Comparison of ENCODE assay signal across 8 cellular contexts in genomic region chr14:21241218-21241819, GRCh38. TPM values are rescaled to one million over a fixed set of nuclear protein-coding genes. Genes with fewer than 3 reads are reported as not detected.
DNase-seq lines count a peak whose midpoint lies in the region; ATAC-seq, FAIRE-seq and TF ChIP-seq lines count a peak whose summit lies in the region.

No MANE protein-coding gene starts in this region.

- peaks cover 43% of the 10 kb centered on the region for H3F3A ChIP-seq in GM23338 (replicated peaks; ENCODE audit: low read depth)

- no peak for FAIRE-seq in urothelium cell line (lab: Jason Lieb, UNC)

- peaks cover 97% of the 10 kb centered on the region for H4K20me1 ChIP-seq in GM23338 (replicated peaks; ENCODE audit: insufficient read depth)

- peaks cover 79% of the 10 kb centered on the region for H3K36me3 Mint-ChIP-seq in GM23338 (ENCODE audit: low read depth)
- peaks cover 98% of the 10 kb centered on the region for H3K36me3 Mint-ChIP-seq in activated T-helper 17 cell treated with anti-CD3 and anti-CD28 coated beads, Interleukin-2, amount 50 U/mL, for 72 hours (ENCODE audit: low read depth)

- H3K4me1 Mint-ChIP-seq in GM23338: peaks cover 46% of the 10 kb centered on the region
- H3K4me1 Mint-ChIP-seq in activated T-helper 17 cell treated with anti-CD3 and anti-CD28 coated beads, Interleukin-2, amount 50 U/mL, for 72 hours: peaks cover 16% of the 10 kb centered on the region

- H3K79me2 ChIP-seq in GM23338 (replicated peaks; ENCODE audit: insufficient read depth): peaks cover 100% of the 10 kb centered on the region

- 0 out of 2 replicates have a peak overlapping the region, but pooled peaks have one; percentile 46 for H3K27ac ChIP-seq in GM23338 (ENCODE audit: low read depth)
- no peak overlapping the region for H3K27ac ChIP-seq in coronary artery

- H3K27ac Mint-ChIP-seq in GM23338: 0 out of 2 replicates have a peak overlapping the region, but pooled peaks have one; percentile 8
- peak overlapping the region; percentile 12 for H3K27ac Mint-ChIP-seq in activated T-helper 17 cell treated with anti-CD3 and anti-CD28 coated beads, Interleukin-2, amount 50 U/mL, for 72 hours

- no peaks in the 10 kb centered on the region for H3K27me3 ChIP-seq in GM23338 (ENCODE audit: insufficient read depth)

- peaks cover 19% of the 10 kb centered on the region; the same call in 1 of the 2 replicates for H3K4me1 ChIP-seq in GM23338 (ENCODE audit: insufficient read depth)

- H3K4me3 ChIP-seq in GM23338: no peak overlapping the region
- no peak overlapping the region for H3K4me3 ChIP-seq in coronary artery

- H3K27me3 Mint-ChIP-seq in GM23338 (ENCODE audit: insufficient read depth, low read depth, poor library complexity): peaks cover 31% of the 10 kb centered on the region
- no peaks in the 10 kb centered on the region for H3K27me3 Mint-ChIP-seq in activated T-helper 17 cell treated with anti-CD3 and anti-CD28 coated beads, Interleukin-2, amount 50 U/mL, for 72 hours

- H3K9me3 Mint-ChIP-seq in GM23338: no peaks in the 10 kb centered on the region; the same call in 2 of the 3 replicates
- no peaks in the 10 kb centered on the region for H3K9me3 Mint-ChIP-seq in activated T-helper 17 cell treated with anti-CD3 and anti-CD28 coated beads, Interleukin-2, amount 50 U/mL, for 72 hours

- no peak overlapping the region for H2AFZ ChIP-seq in GM23338

- peak; percentile 22 for DNase-seq in AG20443 (ENCODE audit: low spot score)
- DNase-seq in GM23338 (ENCODE audit: low spot score): peak; percentile 39
- peak; percentile 21 for DNase-seq in left kidney (ENCODE audit: low read depth, low spot score)
- DNase-seq in NCI-H2081 (lab: John Stamatoyannopoulos, UW): no peak
- DNase-seq in urothelium cell line (ENCODE audit: low spot score): no peak
- no peak for DNase-seq in coronary artery (ENCODE audit: low spot score)

- H3K9me2 ChIP-seq in GM23338 (ENCODE audit: insufficient read depth): no peaks in the 10 kb centered on the region

- no peak for ATAC-seq in GM23338
- ATAC-seq in activated T-helper 17 cell treated with anti-CD3 and anti-CD28 coated beads, Interleukin-2, amount 50 U/mL, for 72 hours (replicated peaks): no peak
- ATAC-seq in GM21786 (IDR thresholded peaks at IDR 0.05; ENCODE audit: unreplicated experiment): no peak

- no peak overlapping the region for H3K4me3 Mint-ChIP-seq in GM23338
- H3K4me3 Mint-ChIP-seq in activated T-helper 17 cell treated with anti-CD3 and anti-CD28 coated beads, Interleukin-2, amount 50 U/mL, for 72 hours: peak overlapping the region; percentile 9

- peaks cover 41% of the 10 kb centered on the region for H3K36me3 ChIP-seq in GM23338 (ENCODE audit: insufficient read depth)

- TF ChIP-seq CTCF in GM23338 (conservative IDR thresholded peaks at IDR 0.05; ENCODE audit: low read depth in 2 of 2) (peak in 1 of 2 experiments; percentile 64; a peak in 3 of 4 replicates), coronary artery (IDR thresholded peaks at IDR 0.05) (no peak)

- no peak overlapping the region for H3K4me2 ChIP-seq in GM23338

TF ChIP-seq in GM23338, 12 proteins besides CTCF, POLR2A, EP300 and RAD21:
- TF ChIP-seq STAT1 (IDR thresholded peaks at IDR 0.05; ENCODE audit: unreplicated experiment) (no peak), EZH2phosphoT487 (IDR thresholded peaks at IDR 0.05; ENCODE audit: unreplicated experiment) (no peak), CREB1 (CRISPR knock-in tag; IDR thresholded peaks at IDR 0.05; ENCODE audit: low read depth) (no peak), JUNB (IDR thresholded peaks at IDR 0.05; ENCODE audit: unreplicated experiment) (no peak), ETS1 (IDR thresholded peaks at IDR 0.05) (no peak)

RNA-seq across cellular contexts. Expression of gene HNRNPC, which starts 27.9 kb away (rescaled TPM):
- total RNA-seq in GM23338 (2014; rRNA removed; shearing (Covaris generic)): 1,259 and 1,323 TPM in 2 replicates
- polyA plus RNA-seq in GM23338 (2016; fragmentation: Nextera tagmentation; extraction: Ambion mirVana): 1,257 and 1,296 TPM in 2 replicates
- total RNA-seq in activated T-helper 17 cell treated with anti-CD3 and anti-CD28 coated beads, Interleukin-2, amount 50 U/mL, for 72 hours: 100 to 1,000 TPM; 720 to 984 TPM

RNA-seq across cellular contexts. Expression of gene RPGRIP1, which starts 38.6 kb away (rescaled TPM):
- 0.93 and 1.6 TPM in 2 replicates for total RNA-seq in GM23338 (2014; rRNA removed; shearing (Covaris generic))
- 0.24 and 0.26 TPM in 2 replicates for polyA plus RNA-seq in GM23338 (2016; fragmentation: Nextera tagmentation; extraction: Ambion mirVana)
- total RNA-seq in activated T-helper 17 cell treated with anti-CD3 and anti-CD28 coated beads, Interleukin-2, amount 50 U/mL, for 72 hours: not detected

Comparison
In these comparisons a context has a peak if more than half of its experiments do, and no peak if none do; other contexts are left out.
1. DNase-seq: peak in AG20443 (single experiment), GM23338 (single experiment) and left kidney (single experiment); none in NCI-H2081 (0 of 2), urothelium cell line (single experiment) and coronary artery (single experiment).